Comparison of ENCODE assay signal across 17 cellular contexts in genomic region chr11:73889019-73889418, GRCh38. TPM values are rescaled to one million over a fixed set of nuclear protein-coding genes. Genes with fewer than 3 reads are reported as not detected.
A peak's percentile ranks its signal among the peaks of the same experiment; 100 is the strongest.
DNase-seq lines count a peak whose midpoint lies in the region; ATAC-seq, FAIRE-seq and TF ChIP-seq lines count a peak whose summit lies in the region.
"Had no signal": no experiment of that assay in that cellular context is flagged by ENCODE, and none has a peak within 500 bp of the region (broad histone marks: within the 10 kb centered on the region; RNA-seq: fewer than 3 reads in every experiment).

No MANE protein-coding gene starts in this region.

- peak; percentile 23 for DNase-seq in EH (ENCODE audit: low read depth)
- DNase-seq in HT1080 (ENCODE audit: low read depth): peak; percentile 13
- peak; percentile 78 for DNase-seq in amniotic epithelial cell (ENCODE audit: low read depth)
- DNase-seq in fibroblast of the aortic adventitia (ENCODE audit: low read depth): peak; percentile 46
- no peak for DNase-seq in small intestine
- DNase-seq in LoVo (ENCODE audit: low spot score): no peak
- DNase-seq: activated gamma-delta T cell treated with Interleukin-2 at 50 U/mL for 16 hours; GOT3; heart right ventricle; NCI-H1092; NCI-H345; stimulated activated naive CD4-positive, alpha-beta T cell had no signal

- H3K4me3 ChIP-seq in fibroblast of the aortic adventitia (ENCODE audit: low read depth, low read length) (no peak overlapping the region), small intestine (ENCODE audit: low read depth in 1 of 2, low read length in 2 of 2) (no peak overlapping the region)
- H3K4me3 ChIP-seq: BLaER1 treated with 17β-estradiol and CSF1 and Interleukin-3, amounts not matched to agents 10 nM and 100 nM; heart right ventricle; SK-N-MC had no signal

- no peak overlapping the region for H3K27ac ChIP-seq in small intestine (ENCODE audit: low read depth in 1 of 2, low read length in 1 of 2)
- H3K27ac ChIP-seq: BLaER1 treated with 17β-estradiol and CSF1 and Interleukin-3, amounts not matched to agents 10 nM and 100 nM; heart right ventricle; SK-N-MC had no signal

- no peak for FAIRE-seq in small intestine (lab: Jason Lieb, UNC)
- FAIRE-seq: keratinocyte, urothelium cell line had no signal

- peaks cover 4 to 6% of the 10 kb centered on the region in 2 donors for H3K36me3 ChIP-seq in small intestine (ENCODE audit: control insufficient read depth in 2 of 2, insufficient read depth in 2 of 2, low read length in 2 of 2)

- 16 to 48% (median 19%) methylated on average over 1 of the region's 1 CpG for WGBS in small intestine, 3 donors

- TF ChIP-seq CTCF in fibroblast of the aortic adventitia (IDR thresholded peaks at IDR 0.05; ENCODE audit: insufficient read depth, low read length): no peak

- ATAC-seq in GM19023 (IDR thresholded peaks at IDR 0.05; ENCODE audit: unreplicated experiment): no peak
- ATAC-seq: heart right ventricle had no signal

- no peaks in the 10 kb centered on the region for H3K27me3 ChIP-seq in small intestine (ENCODE audit: control insufficient read depth in 2 of 2, insufficient read depth in 2 of 2, low read length in 2 of 2)
- H3K27me3 ChIP-seq: BLaER1 treated with 17β-estradiol and CSF1 and Interleukin-3, amounts not matched to agents 10 nM and 100 nM; heart right ventricle had no signal

- no peaks in the 10 kb centered on the region for H3K4me1 ChIP-seq in small intestine (ENCODE audit: control insufficient read depth in 2 of 2, insufficient read depth in 1 of 2, low read depth in 1 of 2, low read length in 1 of 2)

- no peaks in the 10 kb centered on the region for H3K9me3 ChIP-seq in small intestine (ENCODE audit: control insufficient read depth, low read depth)
- H3K9me3 ChIP-seq: BLaER1 treated with 17β-estradiol and CSF1 and Interleukin-3, amounts not matched to agents 10 nM and 100 nM; heart right ventricle had no signal

RNA-seq across cellular contexts. Expression of gene PAAF1, which starts 12.2 kb away (rescaled TPM):
- 8.2 and 14.9 TPM in 2 replicates for total RNA-seq in HT1080 (2014; rRNA removed; shearing (Covaris generic))
- 19.1 and 25.7 TPM in 2 replicates for polyA plus RNA-seq in HT1080 (2015; cell fraction: cytosol; rRNA removed)
- 29.7 and 32.1 TPM in 2 replicates for polyA plus RNA-seq in HT1080 (2015; cell fraction: nucleus; rRNA removed)
- total RNA-seq in fibroblast of the aortic adventitia (ENCODE audit: low replicate concordance): 9.2 and 11.1 TPM in 2 replicates
- 10 to 100 TPM in 2 of 3 donors, 1 to 10 TPM in 1; 9.2 to 14.1 (median 13.2) TPM for polyA plus RNA-seq in small intestine

RNA-seq across cellular contexts. Expression of gene COA4, which starts 12.4 kb away (rescaled TPM):
- total RNA-seq in HT1080 (2014; rRNA removed; shearing (Covaris generic)): 170 and 188 TPM in 2 replicates
- 166 TPM in 2 replicates for polyA plus RNA-seq in HT1080 (2015; cell fraction: cytosol; rRNA removed)
- 88.1 and 107 TPM in 2 replicates for polyA plus RNA-seq in HT1080 (2015; cell fraction: nucleus; rRNA removed)
- total RNA-seq in fibroblast of the aortic adventitia (ENCODE audit: low replicate concordance): 54.2 and 70.8 TPM in 2 replicates
- polyA plus RNA-seq in small intestine: 100 to 1,000 TPM; 115 to 131 (median 123) TPM

Comparison
In these comparisons a context has a peak if more than half of its experiments do, and no peak if none do; other contexts are left out.
1. DNase-seq: peak in EH (single experiment), HT1080 (single experiment), amniotic epithelial cell (single experiment) and fibroblast of the aortic adventitia (single experiment); none in small intestine (single experiment) and LoVo (single experiment).